In genomic region chr4:37754410-37755185, GRCh38 we compare ENCODE assay signal across 1 cellular context.
TF ChIP-seq lines count a peak whose summit lies in the region.

No MANE protein-coding gene starts in this region.

TF ChIP-seq in K562, 482 proteins besides CTCF, POLR2A, EP300 and RAD21:
- peak; percentile 44 for TF ChIP-seq BHLHE40 (IDR thresholded peaks at IDR 0.05; ENCODE audit: low read length)
- TF ChIP-seq TAF1 (IDR thresholded peaks at IDR 0.05; ENCODE audit: control insufficient read depth, extremely low read depth, insufficient read depth, low read length, severe bottlenecking), result no peak
